Comparison of ENCODE assay signal across 16 cellular contexts in the genomic region with DNA sequence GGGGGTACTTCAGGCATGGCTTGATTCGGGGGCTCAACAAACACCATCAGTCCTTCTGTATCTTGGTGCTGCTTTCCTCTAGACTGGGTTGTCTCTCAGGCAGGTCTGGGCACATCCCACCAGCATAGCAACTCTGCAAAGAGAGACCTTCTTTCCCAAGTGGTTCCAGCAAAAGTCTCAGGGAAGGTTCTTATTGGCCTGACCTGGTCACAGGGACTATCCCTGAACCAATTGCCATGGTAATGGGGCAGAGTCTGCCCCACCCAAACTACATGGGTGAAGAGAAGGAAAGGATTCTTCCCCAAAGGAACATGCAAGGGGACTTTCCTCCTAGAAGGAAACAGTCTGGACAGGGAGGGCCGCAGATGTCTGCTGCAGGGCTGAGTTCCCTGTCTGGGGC.
"Had no signal": no experiment of that assay in that cellular context is flagged by ENCODE, and none has a peak within 500 bp of the region (broad histone marks: within the 10 kb centered on the region; RNA-seq: fewer than 3 reads in every experiment).

No MANE protein-coding gene starts in this region.

- H3K27me3 ChIP-seq: pancreas had no signal

- ATAC-seq: activated CD4-positive, CD25-positive, alpha-beta regulatory T cell treated with anti-CD3 and anti-CD28 coated beads, Interleukin-2, amount 50 U/mL, for 24 hours; effector memory CD8-positive, alpha-beta T cell; left colon; lower lobe of right lung; pancreas; sciatic nerve; stimulated activated naive CD8-positive, alpha-beta T cell treated with anti-CD3 and anti-CD28 coated beads, Interleukin-15, amount 100 ng/mL, for 72 hours had no signal

- H3K4me3 ChIP-seq: lower lobe of right lung, pancreas had no signal

- H3K36me3 ChIP-seq: lower lobe of right lung, pancreas had no signal

- H3K9me3 ChIP-seq: pancreas had no signal

- H3K27ac ChIP-seq: epithelial cell of prostate, lower lobe of right lung, pancreas had no signal

- DNase-seq: activated CD4-positive, alpha-beta T cell treated with anti-CD3 and anti-CD28 coated beads, Interleukin-2, amount 50 U/mL, for 1 hour; anterior cingulate cortex; dermis blood vessel endothelial cell; effector memory CD8-positive, alpha-beta T cell; foreskin melanocyte; head of caudate nucleus; immature natural killer cell; left colon; lower lobe of right lung; midbrain; pancreas; stimulated activated naive CD8-positive, alpha-beta T cell treated with anti-CD3 and anti-CD28 coated beads, Interleukin-15, amount 100 ng/mL, for 72 hours; T-helper 2 cell had no signal
